Comparison of ENCODE assay signal across 12 cellular contexts in the genomic region with DNA sequence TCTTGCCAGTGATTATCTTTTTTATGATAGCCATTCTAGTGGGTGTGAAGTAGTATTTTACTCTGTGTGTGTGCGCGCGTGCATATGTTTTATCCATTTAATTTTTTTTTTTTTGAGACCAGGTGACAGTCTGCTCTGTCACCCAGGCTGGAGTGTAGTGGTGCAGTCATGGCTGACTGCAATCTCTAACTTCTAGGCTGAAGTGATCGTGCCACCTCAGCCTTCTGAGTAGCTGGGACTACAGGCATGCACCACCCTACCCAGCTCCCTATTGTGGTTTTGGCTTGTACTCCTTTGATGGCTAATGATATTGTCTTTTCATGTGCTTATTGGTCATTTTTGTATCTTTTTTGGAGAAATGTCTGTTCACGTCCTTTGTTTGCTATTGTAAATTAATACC. TPM values are rescaled to one million over a fixed set of nuclear protein-coding genes. Genes with fewer than 3 reads are reported as not detected.
A peak's percentile ranks its signal among the peaks of the same experiment; 100 is the strongest.
DNase-seq lines count a peak whose midpoint lies in the region; ATAC-seq and TF ChIP-seq lines count a peak whose summit lies in the region.
"Had no signal": no experiment of that assay in that cellular context is flagged by ENCODE, and none has a peak within 500 bp of the region (broad histone marks: within the 10 kb centered on the region; RNA-seq: fewer than 3 reads in every experiment).

No MANE protein-coding gene starts in this region.

- H3K36me3 Mint-ChIP-seq in activated CD8-positive, alpha-beta T cell treated with anti-CD3 and anti-CD28 coated beads for 36 hours (ENCODE audit: low read depth), result peaks cover 40% of the 10 kb centered on the region
- peaks cover 43% of the 10 kb centered on the region for H3K36me3 Mint-ChIP-seq in activated CD8-positive, alpha-beta T cell treated with anti-CD3 and anti-CD28 coated beads, Interleukin-2, amount 10 ng/mL, durations not matched to agents 7 days and 5 days (ENCODE audit: low read depth)
- peaks cover 72% of the 10 kb centered on the region for H3K36me3 Mint-ChIP-seq in Calu3 (ENCODE audit: insufficient read depth, unreplicated experiment)

- intact Hi-C loops in activated CD8-positive, alpha-beta T cell treated with anti-CD3 and anti-CD28 coated beads for 36 hours (cut with micrococcal nuclease), result no loop called here
- intact Hi-C loops in Calu3 (cut with micrococcal nuclease; ENCODE audit: unreplicated experiment), result loop anchor here (5.0 kb wide), 1 partner anchor 34 kb away; a partner anchor contains a TSS
- intact Hi-C loops in left colon (cut with DNase I, micrococcal nuclease), result no loop called here

- no peaks in the 10 kb centered on the region for H3K9me3 Mint-ChIP-seq in activated CD8-positive, alpha-beta T cell treated with anti-CD3 and anti-CD28 coated beads for 36 hours
- no peaks in the 10 kb centered on the region for H3K9me3 Mint-ChIP-seq in activated CD8-positive, alpha-beta T cell treated with anti-CD3 and anti-CD28 coated beads, Interleukin-2, amount 10 ng/mL, durations not matched to agents 7 days and 5 days (ENCODE audit: insufficient read depth)
- no peaks in the 10 kb centered on the region for H3K9me3 Mint-ChIP-seq in Calu3 (ENCODE audit: low read depth, unreplicated experiment)

- peak overlapping the region; percentile 34 for H3K27ac Mint-ChIP-seq in activated CD8-positive, alpha-beta T cell treated with anti-CD3 and anti-CD28 coated beads for 36 hours
- no peak overlapping the region for H3K27ac Mint-ChIP-seq in activated CD8-positive, alpha-beta T cell treated with anti-CD3 and anti-CD28 coated beads, Interleukin-2, amount 10 ng/mL, durations not matched to agents 7 days and 5 days
- H3K27ac Mint-ChIP-seq in Calu3 (ENCODE audit: unreplicated experiment), result peak overlapping the region; percentile 6

- DNase-seq in activated CD8-positive, alpha-beta T cell treated with anti-CD3 and anti-CD28 coated beads for 36 hours, result no peak
- no peak for DNase-seq in activated CD8-positive, alpha-beta T cell treated with anti-CD3 and anti-CD28 coated beads, Interleukin-2, amount 10 ng/mL, durations not matched to agents 7 days and 5 days
- DNase-seq in Calu3 (no peak), M059J (ENCODE audit: low read depth) (peak; percentile 25), left colon (no peak), NCI-H1694 (lab: John Stamatoyannopoulos, UW) (no peak), Kasumi-1 (lab: John Stamatoyannopoulos, UW) (no peak)
- DNase-seq: NCI-H2029, NCI-H2171, NCI-H446, NCI-H774, PC-3 had no signal

- no TSS peak for BruUV-seq in Calu3 (replicated peaks; lab: Mats Ljungman, UMichigan)

- H3K27me3 Mint-ChIP-seq in activated CD8-positive, alpha-beta T cell treated with anti-CD3 and anti-CD28 coated beads for 36 hours, result no peaks in the 10 kb centered on the region
- H3K27me3 Mint-ChIP-seq in activated CD8-positive, alpha-beta T cell treated with anti-CD3 and anti-CD28 coated beads, Interleukin-2, amount 10 ng/mL, durations not matched to agents 7 days and 5 days (ENCODE audit: low read depth), result no peaks in the 10 kb centered on the region
- no peaks in the 10 kb centered on the region for H3K27me3 Mint-ChIP-seq in Calu3 (ENCODE audit: unreplicated experiment)

- no peak overlapping the region for H3K4me3 Mint-ChIP-seq in activated CD8-positive, alpha-beta T cell treated with anti-CD3 and anti-CD28 coated beads for 36 hours
- no peak overlapping the region for H3K4me3 Mint-ChIP-seq in activated CD8-positive, alpha-beta T cell treated with anti-CD3 and anti-CD28 coated beads, Interleukin-2, amount 10 ng/mL, durations not matched to agents 7 days and 5 days
- H3K4me3 Mint-ChIP-seq in Calu3 (ENCODE audit: low read depth, unreplicated experiment), result no peak overlapping the region

- no peak for TF ChIP-seq CTCF in activated CD8-positive, alpha-beta T cell treated with anti-CD3 and anti-CD28 coated beads for 36 hours (IDR thresholded peaks at IDR 0.05)
- TF ChIP-seq CTCF in Calu3 (IDR thresholded peaks at IDR 0.05; ENCODE audit: unreplicated experiment), result no peak

- ATAC-seq in activated CD8-positive, alpha-beta T cell treated with anti-CD3 and anti-CD28 coated beads for 36 hours, result no peak
- ATAC-seq in activated CD8-positive, alpha-beta T cell treated with anti-CD3 and anti-CD28 coated beads, Interleukin-2, amount 10 ng/mL, durations not matched to agents 7 days and 5 days, result no peak
- peak; percentile 70 for ATAC-seq in left colon
- ATAC-seq: PC-3 had no signal

- CTCF ChIA-PET in activated CD8-positive, alpha-beta T cell treated with anti-CD3 and anti-CD28 coated beads for 36 hours (lab: Charles Lee), result interaction anchor here (1.7 to 1.8 kb wide), 2 partner anchors 8 to 84 kb away, joined by 4 to 5 read pairs; no protein-coding TSS in a partner anchor
- CTCF ChIA-PET in activated CD8-positive, alpha-beta T cell treated with anti-CD3 and anti-CD28 coated beads, Interleukin-2, amount 10 ng/mL, durations not matched to agents 7 days and 5 days (lab: Charles Lee), result interaction anchor here (1.6 kb wide), 1 partner anchor 34 kb away, joined by 4 read pairs; a partner anchor contains a TSS
- CTCF ChIA-PET in Calu3 (lab: Charles Lee), result interaction anchor here (0.6 kb wide), 1 partner anchor 1155 kb away, joined by 3 read pairs; no protein-coding TSS in a partner anchor

- peaks cover 23% of the 10 kb centered on the region for H3K4me1 Mint-ChIP-seq in activated CD8-positive, alpha-beta T cell treated with anti-CD3 and anti-CD28 coated beads for 36 hours (ENCODE audit: low read depth)
- H3K4me1 Mint-ChIP-seq in activated CD8-positive, alpha-beta T cell treated with anti-CD3 and anti-CD28 coated beads, Interleukin-2, amount 10 ng/mL, durations not matched to agents 7 days and 5 days (ENCODE audit: low read depth), result peaks cover 7% of the 10 kb centered on the region
- H3K4me1 Mint-ChIP-seq in Calu3 (ENCODE audit: low read depth, unreplicated experiment), result peaks cover 43% of the 10 kb centered on the region

- POLR2A ChIA-PET in activated CD8-positive, alpha-beta T cell treated with anti-CD3 and anti-CD28 coated beads for 36 hours (lab: Charles Lee), result interaction anchor here (0.7 kb wide), 1 partner anchor 27 kb away, joined by 3 read pairs; no protein-coding TSS in a partner anchor
- POLR2A ChIA-PET in activated CD8-positive, alpha-beta T cell treated with anti-CD3 and anti-CD28 coated beads, Interleukin-2, amount 10 ng/mL, durations not matched to agents 7 days and 5 days (lab: Charles Lee), result no interaction called here

RNA-seq across cellular contexts. Expression of a gene that starts 33.3 kb away (rescaled TPM):
- 10 to 100 TPM; 46.0 to 51.8 TPM for total RNA-seq in activated CD8-positive, alpha-beta T cell treated with anti-CD3 and anti-CD28 coated beads for 36 hours
- 10 to 100 TPM; 52.1 to 59.9 TPM for total RNA-seq in activated CD8-positive, alpha-beta T cell treated with anti-CD3 and anti-CD28 coated beads, Interleukin-2, amount 10 ng/mL, durations not matched to agents 7 days and 5 days
- 90.1 and 91.6 TPM in 2 replicates for total RNA-seq in Calu3 (2022)
- 70.6 and 71.2 TPM in 2 replicates for total RNA-seq in M059J (2014; rRNA removed; shearing (Covaris generic))
- total RNA-seq in left colon, result 10 to 100 TPM; 69.6 to 78.3 TPM
